Comparison of ENCODE assay signal across 8 cellular contexts in the genomic region with DNA sequence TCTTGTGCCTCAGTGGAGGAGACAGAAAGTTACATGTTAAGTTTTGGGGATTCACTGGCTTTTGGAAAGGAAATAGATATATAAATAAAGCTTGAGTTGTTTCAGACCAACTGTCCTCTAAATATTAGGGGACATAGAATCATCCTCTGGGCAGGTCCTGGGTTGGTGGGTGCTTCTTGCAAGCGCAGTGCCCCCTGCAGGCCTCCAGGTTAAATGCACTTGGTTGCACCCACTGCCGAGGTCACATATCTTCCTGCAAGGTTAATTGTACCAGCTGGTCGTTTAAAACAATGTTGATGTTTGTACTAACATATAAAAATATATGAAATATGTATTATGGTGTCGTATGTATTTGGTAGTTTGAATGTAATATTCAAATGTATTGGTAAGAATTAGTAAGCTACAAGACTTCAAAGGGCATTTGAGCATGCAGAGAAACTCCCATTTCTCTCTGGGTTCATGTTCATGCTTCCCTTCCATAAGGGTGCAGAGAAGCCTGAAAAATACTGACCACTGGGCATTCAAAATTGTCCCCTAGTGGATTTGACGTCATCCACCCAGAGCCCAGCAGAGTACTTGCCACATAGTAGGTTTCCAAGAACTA.
DNase-seq lines count a peak whose midpoint lies in the region; FAIRE-seq and TF ChIP-seq lines count a peak whose summit lies in the region.

No MANE protein-coding gene starts in this region.

- peak; percentile 37 for TF ChIP-seq CTCF in coronary artery (IDR thresholded peaks at IDR 0.05)
- TF ChIP-seq CTCF in uterus (IDR thresholded peaks at IDR 0.05), result peak in 1 of 4 experiments; percentile 28

- TF ChIP-seq POLR2A in uterus (IDR thresholded peaks at IDR 0.05), result no peak

- peak; percentile 15 for DNase-seq in CMK (ENCODE audit: low read depth)
- peak; percentile 17 for DNase-seq in GM19239 (ENCODE audit: insufficient read length, low spot score)
- peak; percentile 50 for DNase-seq in NOMO-1 treated with DMSO at 0.1 percent for 48 hours (lab: John Stamatoyannopoulos, UW; ENCODE audit: unreplicated experiment)
- DNase-seq in coronary artery (ENCODE audit: low spot score), result no peak
- peak; percentile 10 for DNase-seq in midbrain (lab: John Stamatoyannopoulos, UW)
- no peak for DNase-seq in uterus
- no peak for DNase-seq in NCI-H187 treated with DMSO at 0.1 percent for 48 hours (lab: John Stamatoyannopoulos, UW)
- no peak for DNase-seq in hippocampal formation (lab: John Stamatoyannopoulos, UW)

- H3K4me3 ChIP-seq in coronary artery (no peak overlapping the region), uterus (no peak overlapping the region)

- H3K36me3 ChIP-seq in uterus, result no peaks in the 10 kb centered on the region

- H3K9me3 ChIP-seq in uterus, result no peaks in the 10 kb centered on the region

- intact Hi-C loops in uterus (cut with DNase I; ENCODE audit: low total_unique reads), result no loop called here

- no peaks in the 10 kb centered on the region for H3K27me3 ChIP-seq in uterus

- no peak for FAIRE-seq in GM19239 (lab: Jason Lieb, UNC)

- peaks cover 0 to 7% of the 10 kb centered on the region in 2 donors for H3K4me1 ChIP-seq in uterus

- H3K27ac ChIP-seq in coronary artery (no peak overlapping the region), uterus (no peak overlapping the region)

Comparison
In these comparisons a context has a peak if more than half of its experiments do, and no peak if none do; other contexts are left out.
1. DNase-seq: peak in CMK (single experiment), GM19239 (single experiment), NOMO-1 treated with DMSO at 0.1 percent for 48 hours (single experiment) and midbrain (single experiment); none in coronary artery (single experiment), uterus (0 of 2), NCI-H187 treated with DMSO at 0.1 percent for 48 hours (single experiment) and hippocampal formation (0 of 2).